ENCODE assay signal across 8 cellular contexts in the genomic region with DNA sequence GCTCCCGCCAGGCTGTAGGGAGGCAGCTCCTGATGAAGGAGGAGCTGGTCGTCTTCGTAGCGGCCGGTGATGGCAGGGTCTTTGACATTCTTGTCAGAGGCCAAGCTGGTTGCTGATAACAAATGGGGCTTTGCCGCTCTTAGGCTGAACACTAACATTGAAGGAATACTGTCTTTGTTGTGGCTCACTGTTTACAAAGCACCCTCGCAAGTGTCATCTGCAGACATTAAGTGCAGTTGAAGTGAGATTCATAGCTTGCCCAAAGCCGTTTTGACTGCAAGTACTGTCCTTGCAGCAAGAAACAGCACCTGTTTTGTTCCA. TPM values are rescaled to one million over a fixed set of nuclear protein-coding genes. Genes with fewer than 3 reads are reported as not detected.
DNase-seq lines count a peak whose midpoint lies in the region; ATAC-seq and TF ChIP-seq lines count a peak whose summit lies in the region.

No MANE protein-coding gene starts in this region.

- peak overlapping the region; percentile 69 for H3K4me3 ChIP-seq in iPS DF 6.9 (ENCODE audit: low read length)
- H3K4me3 ChIP-seq in spleen: peak overlapping the region; percentile 78 to 96 (median 84)

- H3K27me3 Mint-ChIP-seq in activated naive CD4-positive, alpha-beta T cell treated with anti-CD3 and anti-CD28 coated beads, Interleukin-2, amount 10 ng/mL, durations not matched to agents 7 days and 5 days: peaks cover 6% of the 10 kb centered on the region
- H3K27me3 Mint-ChIP-seq in activated CD4-positive, alpha-beta memory T cell treated with anti-CD3 and anti-CD28 coated beads for 36 hours: peaks cover 3% of the 10 kb centered on the region

- H3K4me1 Mint-ChIP-seq in activated naive CD4-positive, alpha-beta T cell treated with anti-CD3 and anti-CD28 coated beads, Interleukin-2, amount 10 ng/mL, durations not matched to agents 7 days and 5 days: peaks cover 34% of the 10 kb centered on the region
- peaks cover 27% of the 10 kb centered on the region for H3K4me1 Mint-ChIP-seq in activated CD4-positive, alpha-beta memory T cell treated with anti-CD3 and anti-CD28 coated beads for 36 hours (ENCODE audit: low read depth)

- H3K27ac Mint-ChIP-seq in activated naive CD4-positive, alpha-beta T cell treated with anti-CD3 and anti-CD28 coated beads, Interleukin-2, amount 10 ng/mL, durations not matched to agents 7 days and 5 days: peak overlapping the region; percentile 89
- peak overlapping the region; percentile 90 for H3K27ac Mint-ChIP-seq in activated CD4-positive, alpha-beta memory T cell treated with anti-CD3 and anti-CD28 coated beads for 36 hours

- POLR2A ChIA-PET in activated CD4-positive, alpha-beta memory T cell treated with anti-CD3 and anti-CD28 coated beads for 36 hours (lab: Charles Lee): interaction anchor here (0.7 to 1.8 kb wide), 4 partner anchors 12 to 344 kb away, joined by 3 to 10 read pairs (median 4); a partner anchor contains a TSS

- no peak for ATAC-seq in GM18505 (IDR thresholded peaks at IDR 0.05; ENCODE audit: unreplicated experiment)

- TF ChIP-seq POLR2A in spleen (IDR thresholded peaks at IDR 0.05): no peak
- no peak for TF ChIP-seq POLR2A in GM18505 (IDR thresholded peaks at IDR 0.05; ENCODE audit: borderline replicate concordance, extremely low read depth, insufficient read depth, insufficient read length)

- H3K4me3 Mint-ChIP-seq in activated naive CD4-positive, alpha-beta T cell treated with anti-CD3 and anti-CD28 coated beads, Interleukin-2, amount 10 ng/mL, durations not matched to agents 7 days and 5 days: peak overlapping the region; percentile 77
- H3K4me3 Mint-ChIP-seq in activated CD4-positive, alpha-beta memory T cell treated with anti-CD3 and anti-CD28 coated beads for 36 hours: peak overlapping the region; percentile 88

- no peak for TF ChIP-seq CTCF in spleen (IDR thresholded peaks at IDR 0.05 in 8 of 11, conservative IDR thresholded peaks at IDR 0.05 in 3 of 11)

- no peaks in the 10 kb centered on the region; the same call in 1 of the 2 replicates for H3K4me1 ChIP-seq in iPS DF 6.9 (ENCODE audit: control insufficient read depth, insufficient read depth, low read length)
- H3K4me1 ChIP-seq in spleen: peaks cover 11 to 66% (median 46%) of the 10 kb centered on the region in 6 donors

- no peak for DNase-seq in activated naive CD4-positive, alpha-beta T cell treated with anti-CD3 and anti-CD28 coated beads, Interleukin-2, amount 10 ng/mL, durations not matched to agents 7 days and 5 days
- no peak for DNase-seq in activated naive CD4-positive, alpha-beta T cell treated with Interleukin-2 at 50 U/mL for 16 hours
- no peak for DNase-seq in activated CD4-positive, alpha-beta memory T cell treated with anti-CD3 and anti-CD28 coated beads for 36 hours
- DNase-seq in iPS DF 6.9 (ENCODE audit: low read depth, low spot score): no peak
- DNase-seq in spleen: no peak
- no peak for DNase-seq in retina
- no peak for DNase-seq in stimulated activated naive CD4-positive, alpha-beta T cell treated with Interleukin-2 at 50 U/mL for 16 hours (lab: John Stamatoyannopoulos, UW)

- intact Hi-C loops in activated CD4-positive, alpha-beta memory T cell treated with anti-CD3 and anti-CD28 coated beads for 36 hours (cut with micrococcal nuclease): loop anchor here (1.0 to 5.0 kb wide), 4 partner anchors 87 to 986 kb away; a partner anchor contains a TSS
- intact Hi-C loops in spleen (cut with DNase I; ENCODE audit: low total_unique reads): loop anchor here (10.0 kb wide), 1 partner anchor 92 kb away; a partner anchor contains a TSS

- CTCF ChIA-PET in activated naive CD4-positive, alpha-beta T cell treated with anti-CD3 and anti-CD28 coated beads, Interleukin-2, amount 10 ng/mL, durations not matched to agents 7 days and 5 days (lab: Charles Lee): interaction anchor here (0.8 to 2.2 kb wide), 5 partner anchors 10 to 126 kb away, joined by 3 to 11 read pairs (median 3); no protein-coding TSS in a partner anchor
- CTCF ChIA-PET in activated CD4-positive, alpha-beta memory T cell treated with anti-CD3 and anti-CD28 coated beads for 36 hours (lab: Charles Lee): interaction anchor here (0.9 to 2.4 kb wide), 5 partner anchors 11 to 233 kb away, joined by 3 to 19 read pairs (median 5); no protein-coding TSS in a partner anchor

- H3K36me3 ChIP-seq in iPS DF 6.9 (ENCODE audit: control insufficient read depth, insufficient read depth, low read length) (no peaks in the 10 kb centered on the region; the same call in 1 of the 2 replicates), spleen (peaks cover 0 to 23% (median 10%) of the 10 kb centered on the region in 6 donors)

- H3K27ac ChIP-seq in iPS DF 6.9 (ENCODE audit: low read length) (no peak overlapping the region), spleen (peak overlapping the region; percentile 94 to 99 (median 98))

- H3K27me3 ChIP-seq in iPS DF 6.9 (ENCODE audit: control insufficient read depth, insufficient read depth, low read length) (no peaks in the 10 kb centered on the region), spleen (replicated peaks in 1 of 7) (no peaks in the 10 kb centered on the region)

- H3K36me3 Mint-ChIP-seq in activated naive CD4-positive, alpha-beta T cell treated with anti-CD3 and anti-CD28 coated beads, Interleukin-2, amount 10 ng/mL, durations not matched to agents 7 days and 5 days: peaks cover 4% of the 10 kb centered on the region
- H3K36me3 Mint-ChIP-seq in activated CD4-positive, alpha-beta memory T cell treated with anti-CD3 and anti-CD28 coated beads for 36 hours: peaks cover 4% of the 10 kb centered on the region

- no CpG with 5 or more reads among the region's 8 CpGs for WGBS in iPS DF 6.9 (ENCODE audit: insufficient coverage, insufficient read length)
- WGBS in spleen, 5 donors: 0 to 4% (median 2%) methylated on average over 7 to 8 of the region's 8 CpGs

- H3K9me3 Mint-ChIP-seq in activated naive CD4-positive, alpha-beta T cell treated with anti-CD3 and anti-CD28 coated beads, Interleukin-2, amount 10 ng/mL, durations not matched to agents 7 days and 5 days: no peaks in the 10 kb centered on the region
- H3K9me3 Mint-ChIP-seq in activated CD4-positive, alpha-beta memory T cell treated with anti-CD3 and anti-CD28 coated beads for 36 hours: peaks cover 2% of the 10 kb centered on the region

- H3K9me3 ChIP-seq in iPS DF 6.9 (ENCODE audit: control insufficient read depth, insufficient read depth, low read length): no peaks in the 10 kb centered on the region
- H3K9me3 ChIP-seq in spleen: no peaks in the 10 kb centered on the region

RNA-seq across cellular contexts. Expression of a gene that starts 0.5 kb away (rescaled TPM):
- total RNA-seq in activated CD4-positive, alpha-beta memory T cell treated with anti-CD3 and anti-CD28 coated beads for 36 hours: 10 to 100 TPM; 29.2 to 29.6 TPM
- total RNA-seq in spleen: 10 to 100 TPM; 19.2 to 40.0 (median 34.7) TPM
- 1 to 10 TPM; 4.8 to 8.7 (median 5.2) TPM for polyA plus RNA-seq in spleen

RNA-seq across cellular contexts. Expression of a gene that starts 34.2 kb away (rescaled TPM):
- total RNA-seq in activated CD4-positive, alpha-beta memory T cell treated with anti-CD3 and anti-CD28 coated beads for 36 hours: not detected
- total RNA-seq in spleen: 1 to 10 TPM in 5 of 7 donors, under 1 TPM in 2; 0.83 to 3.1 (median 1.7) TPM
- under 1 TPM; 0.03 to 0.38 (median 0.09) TPM for polyA plus RNA-seq in spleen
